In the genomic region with DNA sequence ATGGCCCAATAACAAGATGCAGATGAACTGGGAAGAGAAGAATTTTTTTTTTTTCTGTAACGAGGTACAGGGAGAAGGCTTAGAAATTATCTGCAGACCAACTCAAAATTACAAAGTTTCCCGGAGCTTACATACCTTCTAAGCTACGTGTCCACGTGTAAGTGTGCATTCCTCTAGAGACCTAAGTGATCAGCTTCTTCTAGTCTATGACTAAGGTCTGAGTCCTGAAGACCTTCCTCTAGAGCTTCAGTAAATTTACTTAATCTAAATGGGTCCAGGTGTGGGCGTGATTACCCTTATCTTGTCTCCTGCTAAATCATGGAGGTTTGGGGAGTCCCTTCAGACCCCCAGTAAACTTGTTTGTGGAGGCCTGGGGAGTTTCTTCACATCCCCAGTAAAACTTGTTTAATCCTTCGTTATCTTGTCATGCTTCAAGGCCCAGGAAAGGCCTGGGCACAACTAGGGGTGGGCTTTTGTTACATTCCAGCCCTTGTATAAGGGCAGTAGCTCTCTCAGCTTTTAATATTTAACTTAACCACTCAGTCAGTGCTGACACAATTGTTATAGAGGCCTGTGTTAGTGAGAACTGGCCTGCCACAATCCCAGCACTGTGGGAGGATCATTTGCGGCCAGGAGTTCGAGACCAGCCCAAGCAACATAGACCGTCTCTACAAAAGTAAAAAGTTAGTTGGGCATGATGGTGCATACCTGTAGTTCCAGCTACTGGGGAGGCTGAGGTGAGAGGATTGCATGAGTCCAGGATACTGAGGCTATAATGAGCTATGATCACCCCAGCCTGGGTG, we compare ENCODE assay signal across 19 cellular contexts.
A peak's percentile ranks its signal among the peaks of the same experiment; 100 is the strongest.
DNase-seq lines count a peak whose midpoint lies in the region; FAIRE-seq and TF ChIP-seq lines count a peak whose summit lies in the region.
"Had no signal": no experiment of that assay in that cellular context is flagged by ENCODE, and none has a peak within 500 bp of the region (broad histone marks: within the 10 kb centered on the region; RNA-seq: fewer than 3 reads in every experiment).

No MANE protein-coding gene starts in this region.

- TF ChIP-seq POLR2A in GM12891 (IDR thresholded peaks at IDR 0.05; ENCODE audit: low read depth, low read length): no peak

- H3K27ac ChIP-seq in OCI-LY3 (ENCODE audit: low read length) (peak overlapping the region; percentile 88; the same call in 1 of the 2 replicates), hepatocyte (peak overlapping the region; percentile 72)
- H3K27ac ChIP-seq: brain microvascular endothelial cell, lower lobe of right lung, SJCRH30, skin epidermis, vagina had no signal

- H3K4me2 ChIP-seq in OCI-LY3 (ENCODE audit: low read length): peak overlapping the region; percentile 80
- H3K4me2 ChIP-seq in hepatocyte: no peak overlapping the region

- H3K9me2 ChIP-seq in hepatocyte (replicated peaks; ENCODE audit: insufficient read depth): no peaks in the 10 kb centered on the region

- no peak overlapping the region for H3K4me3 Mint-ChIP-seq in progenitor cell of endocrine pancreas (ENCODE audit: low read depth)
- H3K4me3 Mint-ChIP-seq: activated naive CD8-positive, alpha-beta T cell treated with anti-CD3 and anti-CD28 coated beads for 36 hours; activated T-cell treated with anti-CD3 and anti-CD28 coated beads, Interleukin-2, amount 50 U/mL, for 72 hours; GM23338; T-helper 17 cell had no signal

- peak overlapping the region; percentile 73 for H3K27ac Mint-ChIP-seq in progenitor cell of endocrine pancreas
- H3K27ac Mint-ChIP-seq: activated naive CD8-positive, alpha-beta T cell treated with anti-CD3 and anti-CD28 coated beads for 36 hours; activated T-cell treated with anti-CD3 and anti-CD28 coated beads, Interleukin-2, amount 50 U/mL, for 72 hours; T-helper 17 cell had no signal

- no peaks in the 10 kb centered on the region for H3K9me3 Mint-ChIP-seq in progenitor cell of endocrine pancreas (ENCODE audit: low read depth)

- 64% methylated on average over 9 of the region's 9 CpGs for WGBS in hepatocyte (ENCODE audit: low lambda C conversion rate, missing lambda C conversion rate)

- DNase-seq in Daoy (ENCODE audit: low read depth): peak; percentile 15
- no peak for DNase-seq in hepatocyte (ENCODE audit: low spot score)
- DNase-seq in progenitor cell of endocrine pancreas (ENCODE audit: low spot score, unreplicated experiment): no peak
- DNase-seq in GM12891 (ENCODE audit: insufficient read length, low spot score): no peak
- DNase-seq in DMS 273 treated with DMSO at 0.1 percent for 48 hours (lab: John Stamatoyannopoulos, UW): no peak
- DNase-seq in cerebellum (ENCODE audit: low spot score): no peak
- DNase-seq: activated naive CD8-positive, alpha-beta T cell treated with anti-CD3 and anti-CD28 coated beads for 36 hours; activated T-cell treated with anti-CD3 and anti-CD28 coated beads, Interleukin-2, amount 50 U/mL, for 72 hours; brain microvascular endothelial cell; Karpas-422; lower lobe of right lung; NCI-H526; SJCRH30; stimulated activated CD4-positive, alpha-beta T cell treated with anti-CD3 and anti-CD28 coated beads, Interleukin-4, amount 100 ng/mL, for 4 hours; T-helper 17 cell had no signal

- H3K79me2 ChIP-seq in OCI-LY3 (ENCODE audit: low read length): no peaks in the 10 kb centered on the region
- no peaks in the 10 kb centered on the region for H3K79me2 ChIP-seq in hepatocyte

- no peaks in the 10 kb centered on the region for H3K27me3 Mint-ChIP-seq in progenitor cell of endocrine pancreas
- H3K27me3 Mint-ChIP-seq: activated naive CD8-positive, alpha-beta T cell treated with anti-CD3 and anti-CD28 coated beads for 36 hours; T-helper 17 cell had no signal

- H3K4me3 ChIP-seq in OCI-LY3 (ENCODE audit: low read length) (no peak overlapping the region), hepatocyte (no peak overlapping the region)
- H3K4me3 ChIP-seq: GM23338, lower lobe of right lung, SJCRH30, skin epidermis, vagina had no signal

- no peaks in the 10 kb centered on the region for H3K27me3 ChIP-seq in OCI-LY3 (ENCODE audit: low read depth, low read length)
- no peaks in the 10 kb centered on the region for H3K27me3 ChIP-seq in hepatocyte
- H3K27me3 ChIP-seq: brain microvascular endothelial cell, SJCRH30, vagina had no signal

- H4K20me1 ChIP-seq in OCI-LY3 (ENCODE audit: insufficient read depth, low read length): no peaks in the 10 kb centered on the region
- H4K20me1 ChIP-seq in hepatocyte (ENCODE audit: insufficient read depth, poor library complexity, severe bottlenecking): no peaks in the 10 kb centered on the region

- no peak overlapping the region for H2AFZ ChIP-seq in OCI-LY3 (ENCODE audit: low read depth, low read length)
- H2AFZ ChIP-seq in hepatocyte: no peak overlapping the region
- H2AFZ ChIP-seq: GM23338 had no signal

- H3K9ac ChIP-seq in OCI-LY3 (ENCODE audit: low read length): peak overlapping the region; percentile 49; the same call in 1 of the 2 replicates

- H3K36me3 Mint-ChIP-seq in progenitor cell of endocrine pancreas (ENCODE audit: insufficient read depth): no peaks in the 10 kb centered on the region

- peaks cover 10% of the 10 kb centered on the region; the same call in 1 of the 2 replicates for H3K9me3 ChIP-seq in OCI-LY3 (ENCODE audit: insufficient read depth, low read length)
- H3K9me3 ChIP-seq in hepatocyte (ENCODE audit: low read depth): no peaks in the 10 kb centered on the region
- H3K9me3 ChIP-seq: lower lobe of right lung, SJCRH30, vagina had no signal

- peaks cover 32% of the 10 kb centered on the region for H3K4me1 Mint-ChIP-seq in progenitor cell of endocrine pancreas (ENCODE audit: low read depth)

- H3K36me3 ChIP-seq in OCI-LY3 (replicated peaks; ENCODE audit: low read depth, low read length): no peaks in the 10 kb centered on the region
- H3K36me3 ChIP-seq in hepatocyte (replicated peaks; ENCODE audit: insufficient read depth, low read depth): no peaks in the 10 kb centered on the region
- H3K36me3 ChIP-seq: brain microvascular endothelial cell, lower lobe of right lung, SJCRH30, vagina had no signal

- no peak for FAIRE-seq in GM12891 (lab: Jason Lieb, UNC)

- H3K4me1 ChIP-seq in OCI-LY3 (ENCODE audit: low read length) (peaks cover 77% of the 10 kb centered on the region), hepatocyte (ENCODE audit: insufficient read depth) (peaks cover 28% of the 10 kb centered on the region)
- H3K4me1 ChIP-seq: lower lobe of right lung, vagina had no signal

- TF ChIP-seq CTCF in OCI-LY3 (IDR thresholded peaks at IDR 0.05; ENCODE audit: low read depth, low read length) (no peak), hepatocyte (IDR thresholded peaks at IDR 0.05; ENCODE audit: poor library complexity) (no peak), progenitor cell of endocrine pancreas (IDR thresholded peaks at IDR 0.05; ENCODE audit: unreplicated experiment) (no peak)

TF ChIP-seq in GM12891, 5 proteins besides CTCF, POLR2A, EP300 and RAD21:
- TF ChIP-seq PAX5 (IDR thresholded peaks at IDR 0.05; ENCODE audit: insufficient read depth, low read length, severe bottlenecking): no peak
- TF ChIP-seq POLR2AphosphoS5 (IDR thresholded peaks at IDR 0.05; ENCODE audit: low read depth, low read length): no peak
- TF ChIP-seq POU2F2 (IDR thresholded peaks at IDR 0.05; ENCODE audit: low read depth, low read length): no peak
- TF ChIP-seq TAF1 (IDR thresholded peaks at IDR 0.05; ENCODE audit: low read depth, low read length): no peak
- TF ChIP-seq SPI1 (IDR thresholded peaks at IDR 0.05; ENCODE audit: low read depth, low read length): no peak
